ENCODE assay signal across 19 cellular contexts in the genomic region with DNA sequence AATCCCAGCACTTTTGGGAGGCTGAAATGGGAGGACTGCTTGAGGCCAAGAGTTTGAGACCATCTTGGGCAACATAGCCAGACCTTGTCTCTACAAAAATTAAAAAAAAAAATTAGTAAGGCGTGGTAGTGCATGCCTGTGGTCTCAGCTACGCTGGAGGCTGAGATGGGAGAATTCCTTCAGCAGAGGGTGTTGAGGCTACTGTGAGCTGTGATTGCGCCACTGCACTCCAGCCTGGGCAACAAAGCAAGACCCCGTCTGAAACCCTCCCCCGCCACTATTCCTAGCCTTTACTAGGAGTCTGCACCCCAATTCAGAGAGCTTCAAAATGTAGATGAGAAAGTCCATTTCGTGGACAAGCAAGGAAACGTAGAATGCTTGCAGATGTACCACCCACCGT.
DNase-seq lines count a peak whose midpoint lies in the region; ATAC-seq and TF ChIP-seq lines count a peak whose summit lies in the region.
"Had no signal": no experiment of that assay in that cellular context is flagged by ENCODE, and none has a peak within 500 bp of the region (broad histone marks: within the 10 kb centered on the region; RNA-seq: fewer than 3 reads in every experiment).

No MANE protein-coding gene starts in this region.

- H3K4ac ChIP-seq in mesenchymal stem cell (ENCODE audit: low read depth in 1 of 2, low read length in 2 of 2), result no peak overlapping the region

- POLR2A ChIA-PET in Caco-2 (lab: Charles Lee), result no interaction called here
- POLR2A ChIA-PET in CD4-positive, alpha-beta memory T cell (lab: Charles Lee; ENCODE audit: partially characterized antibody), result no interaction called here

- peaks cover 19% of the 10 kb centered on the region for H3K79me1 ChIP-seq in mesenchymal stem cell (replicated peaks; ENCODE audit: low read length, poor library complexity, severe bottlenecking)

- CTCF ChIA-PET in Caco-2 (lab: Charles Lee), result interaction anchor here (0.9 kb wide), 1 partner anchor 22 kb away, joined by 3 read pairs; no protein-coding TSS in a partner anchor
- CTCF ChIA-PET in CD4-positive, alpha-beta memory T cell (lab: Charles Lee; ENCODE audit: partially characterized antibody), result interaction anchor here (1.5 to 2.2 kb wide), 2 partner anchors 10 to 23 kb away, joined by 3 to 6 read pairs; no protein-coding TSS in a partner anchor

- H3K9me3 ChIP-seq in Caco-2, result no peaks in the 10 kb centered on the region
- H3K9me3 ChIP-seq in mesenchymal stem cell (ENCODE audit: control insufficient read depth, low read length), result no peaks in the 10 kb centered on the region
- no peaks in the 10 kb centered on the region for H3K9me3 ChIP-seq in CD4-positive, alpha-beta memory T cell (ENCODE audit: control insufficient read depth in 1 of 2, low read length in 2 of 2)
- H3K9me3 ChIP-seq: SK-N-SH had no signal

- H3K27ac Mint-ChIP-seq in Caco-2 (ENCODE audit: unreplicated experiment), result peak overlapping the region; percentile 0
- H3K27ac Mint-ChIP-seq in CD4-positive, alpha-beta memory T cell, result no peak overlapping the region
- H3K27ac Mint-ChIP-seq: CD8-positive, alpha-beta T cell had no signal

- H3K4me3 ChIP-seq in Caco-2 (ENCODE audit: low read depth, low read length), result no peak overlapping the region
- H3K4me3 ChIP-seq in mesenchymal stem cell (ENCODE audit: insufficient read depth in 1 of 2, low read depth in 1 of 2, low read length in 2 of 2), result no peak overlapping the region
- H3K4me3 ChIP-seq in CD4-positive, alpha-beta memory T cell (ENCODE audit: low read length in 2 of 2), result no peak overlapping the region

- DNase-seq in Caco-2 (no peak), mesenchymal stem cell (no peak), posterior vena cava (ENCODE audit: low spot score) (peak; percentile 15), iPS-NIHi11 (ENCODE audit: low spot score) (no peak)
- no peak for DNase-seq in CD4-positive, alpha-beta memory T cell
- DNase-seq: C1 segment of cervical spinal cord; CD8-positive, alpha-beta T cell; DMS 273 treated with DMSO at 0.1 percent for 48 hours; DMS79; GF-D8; NCI-H1417 treated with DMSO at 0.1 percent for 48 hours; NCI-H1930; NCI-H2107; NCI-H524; SK-N-SH had no signal

- H3K4me2 ChIP-seq in mesenchymal stem cell (ENCODE audit: low read length, poor library complexity, severe bottlenecking), result no peak overlapping the region
- H3K4me2 ChIP-seq: SK-N-SH had no signal

- H3K9me3 Mint-ChIP-seq in Caco-2 (ENCODE audit: unreplicated experiment), result no peaks in the 10 kb centered on the region
- H3K9me3 Mint-ChIP-seq in CD4-positive, alpha-beta memory T cell, result peaks cover 0 to 2% (median 0%) of the 10 kb centered on the region in 8 donors
- H3K9me3 Mint-ChIP-seq: CD8-positive, alpha-beta T cell had no signal

- intact Hi-C loops in Caco-2 (cut with micrococcal nuclease; ENCODE audit: unreplicated experiment) (loop anchor here (1.0 to 2.0 kb wide), 3 partner anchors 8 to 13 kb away; no protein-coding TSS in a partner anchor), posterior vena cava (cut with DNase I) (no loop called here)
- intact Hi-C loops in CD4-positive, alpha-beta memory T cell (cut with micrococcal nuclease), result no loop called here

- no peak overlapping the region for H3K23ac ChIP-seq in mesenchymal stem cell (ENCODE audit: low read length in 2 of 2)

- H2BK15ac ChIP-seq in mesenchymal stem cell (ENCODE audit: low read depth, poor library complexity, severe bottlenecking), result no peak overlapping the region

- ATAC-seq in HG02623 (IDR thresholded peaks at IDR 0.05; ENCODE audit: unreplicated experiment), result no peak
- no peak for ATAC-seq in GM19452 (IDR thresholded peaks at IDR 0.05; ENCODE audit: unreplicated experiment)
- ATAC-seq: CD8-positive, alpha-beta T cell; HCT116 had no signal

- H2BK5ac ChIP-seq in mesenchymal stem cell (ENCODE audit: low read depth, low read length, poor library complexity, severe bottlenecking), result peak overlapping the region; percentile 11

- H3K27me3 Mint-ChIP-seq in Caco-2 (ENCODE audit: insufficient read depth, unreplicated experiment), result no peaks in the 10 kb centered on the region
- peaks cover 7 to 14% of the 10 kb centered on the region in 2 donors for H3K27me3 Mint-ChIP-seq in CD4-positive, alpha-beta memory T cell

- no peak overlapping the region for H4K8ac ChIP-seq in mesenchymal stem cell (ENCODE audit: low read length)

- no peak overlapping the region for H3K4me3 Mint-ChIP-seq in Caco-2 (ENCODE audit: unreplicated experiment)
- H3K4me3 Mint-ChIP-seq in CD4-positive, alpha-beta memory T cell, result no peak overlapping the region
- H3K4me3 Mint-ChIP-seq: CD8-positive, alpha-beta T cell had no signal

- H3K27ac ChIP-seq in VCaP, result peak overlapping the region; percentile 98; the same call in 1 of the 2 replicates
- no peak overlapping the region for H3K27ac ChIP-seq in mesenchymal stem cell (ENCODE audit: low read length, poor library complexity, severe bottlenecking)
- H3K27ac ChIP-seq in CD4-positive, alpha-beta memory T cell (ENCODE audit: low read depth, low read length), result no peak overlapping the region

- H2AFZ ChIP-seq in mesenchymal stem cell (ENCODE audit: low read depth, low read length), result no peak overlapping the region

- peaks cover 65% of the 10 kb centered on the region for H3K36me3 Mint-ChIP-seq in Caco-2 (ENCODE audit: insufficient read depth, unreplicated experiment)
- H3K36me3 Mint-ChIP-seq in CD4-positive, alpha-beta memory T cell, result no peaks in the 10 kb centered on the region
- H3K36me3 Mint-ChIP-seq: CD8-positive, alpha-beta T cell had no signal

- H4K91ac ChIP-seq in mesenchymal stem cell (ENCODE audit: low read length), result no peak overlapping the region

- no peak overlapping the region for H3K18ac ChIP-seq in mesenchymal stem cell (ENCODE audit: low read depth in 1 of 2, low read length in 2 of 2)

- H2BK12ac ChIP-seq in mesenchymal stem cell (ENCODE audit: low read length in 2 of 2), result no peak overlapping the region

- no peak overlapping the region for H3K14ac ChIP-seq in mesenchymal stem cell (ENCODE audit: low read length in 2 of 2)

- H2BK120ac ChIP-seq in mesenchymal stem cell (ENCODE audit: low read depth, low read length), result no peak overlapping the region

- H3K9ac ChIP-seq in mesenchymal stem cell (ENCODE audit: low read length), result no peak overlapping the region
- H3K9ac ChIP-seq: SK-N-SH had no signal

- H3K4me1 ChIP-seq in Caco-2 (peaks cover 17% of the 10 kb centered on the region), mesenchymal stem cell (ENCODE audit: control insufficient read depth, insufficient read depth, low read depth, low read length) (peaks cover 17% of the 10 kb centered on the region)
- no peaks in the 10 kb centered on the region for H3K4me1 ChIP-seq in CD4-positive, alpha-beta memory T cell (ENCODE audit: insufficient read depth, low read length)

- BruUV-seq in Caco-2 (replicated peaks; lab: Mats Ljungman, UMichigan), result no TSS peak

- 82% methylated on average over 6 of the region's 8 CpGs for WGBS in mesenchymal stem cell

- peaks cover 15% of the 10 kb centered on the region for H3K4me1 Mint-ChIP-seq in Caco-2 (ENCODE audit: low read depth, unreplicated experiment)
- no peaks in the 10 kb centered on the region for H3K4me1 Mint-ChIP-seq in CD4-positive, alpha-beta memory T cell

- peaks cover 6% of the 10 kb centered on the region; the same call in 1 of the 2 replicates for H3K36me3 ChIP-seq in Caco-2 (ENCODE audit: control insufficient read depth, insufficient read depth, low read length)
- peaks cover 45 to 53% of the 10 kb centered on the region in 2 experiments for H3K36me3 ChIP-seq in mesenchymal stem cell (ENCODE audit: control insufficient read depth in 1 of 2, insufficient read depth in 2 of 2, low read depth in 1 of 2, low read length in 2 of 2)
- H3K36me3 ChIP-seq in CD4-positive, alpha-beta memory T cell (ENCODE audit: insufficient read depth, low read length), result no peaks in the 10 kb centered on the region

- TF ChIP-seq CTCF in Caco-2 (IDR thresholded peaks at IDR 0.05; ENCODE audit: insufficient read depth in 1 of 2, low read depth in 1 of 2, low read length in 1 of 2, severe bottlenecking in 1 of 2, unreplicated experiment in 1 of 2), result no peak
- TF ChIP-seq CTCF in VCaP (conservative IDR thresholded peaks at IDR 0.05), result no peak

- peak overlapping the region; percentile 62 for H2AK5ac ChIP-seq in mesenchymal stem cell (ENCODE audit: low read length, severe bottlenecking)

- H3K27me3 ChIP-seq in Caco-2 (replicated peaks; ENCODE audit: control insufficient read depth, insufficient read depth, low read length) (no peaks in the 10 kb centered on the region), mesenchymal stem cell (ENCODE audit: control insufficient read depth in 1 of 2, insufficient read depth in 1 of 2, low read length in 2 of 2) (no peaks in the 10 kb centered on the region)
- H3K27me3 ChIP-seq in CD4-positive, alpha-beta memory T cell (ENCODE audit: insufficient read depth, low read length), result no peaks in the 10 kb centered on the region
